In the genomic region with DNA sequence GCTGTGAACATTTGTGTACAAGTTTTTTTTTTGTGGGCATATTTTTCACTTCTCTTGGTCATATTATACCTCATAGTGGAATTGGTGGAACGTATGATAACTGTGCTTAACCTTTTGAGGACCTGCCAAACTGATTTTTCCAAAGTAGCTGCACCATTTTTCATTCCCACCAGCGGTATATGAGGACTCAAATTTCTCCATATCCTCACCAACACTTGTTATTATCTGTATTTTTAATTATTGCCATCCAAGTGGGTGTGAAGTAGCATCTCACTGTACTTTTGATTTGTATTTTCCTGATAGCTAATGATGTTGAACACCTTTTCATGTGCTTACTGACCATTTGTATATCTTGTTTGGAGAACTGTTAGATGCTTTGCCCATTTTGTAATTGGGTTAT, we compare ENCODE assay signal across 9 cellular contexts.
"Had no signal": no experiment of that assay in that cellular context is flagged by ENCODE, and none has a peak within 500 bp of the region (broad histone marks: within the 10 kb centered on the region; RNA-seq: fewer than 3 reads in every experiment).

No MANE protein-coding gene starts in this region.

- H3K4me3 Mint-ChIP-seq: IgD-negative memory B cell had no signal

- H3K27ac Mint-ChIP-seq: IgD-negative memory B cell had no signal

- ATAC-seq: HepG2 had no signal

- DNase-seq: IMR-90, Karpas-422, KBM-7, KG1 had no signal

- FAIRE-seq: HepG2, HTR-8/SVneo had no signal

- H3K4me2 ChIP-seq: KMS-11 had no signal

- H3K27ac ChIP-seq: HL-60, KMS-11 had no signal

- H3K27me3 Mint-ChIP-seq: IgD-negative memory B cell had no signal

- H3K9ac ChIP-seq: KMS-11 had no signal
